Comparison of ENCODE assay signal across 10 cellular contexts in the genomic region with DNA sequence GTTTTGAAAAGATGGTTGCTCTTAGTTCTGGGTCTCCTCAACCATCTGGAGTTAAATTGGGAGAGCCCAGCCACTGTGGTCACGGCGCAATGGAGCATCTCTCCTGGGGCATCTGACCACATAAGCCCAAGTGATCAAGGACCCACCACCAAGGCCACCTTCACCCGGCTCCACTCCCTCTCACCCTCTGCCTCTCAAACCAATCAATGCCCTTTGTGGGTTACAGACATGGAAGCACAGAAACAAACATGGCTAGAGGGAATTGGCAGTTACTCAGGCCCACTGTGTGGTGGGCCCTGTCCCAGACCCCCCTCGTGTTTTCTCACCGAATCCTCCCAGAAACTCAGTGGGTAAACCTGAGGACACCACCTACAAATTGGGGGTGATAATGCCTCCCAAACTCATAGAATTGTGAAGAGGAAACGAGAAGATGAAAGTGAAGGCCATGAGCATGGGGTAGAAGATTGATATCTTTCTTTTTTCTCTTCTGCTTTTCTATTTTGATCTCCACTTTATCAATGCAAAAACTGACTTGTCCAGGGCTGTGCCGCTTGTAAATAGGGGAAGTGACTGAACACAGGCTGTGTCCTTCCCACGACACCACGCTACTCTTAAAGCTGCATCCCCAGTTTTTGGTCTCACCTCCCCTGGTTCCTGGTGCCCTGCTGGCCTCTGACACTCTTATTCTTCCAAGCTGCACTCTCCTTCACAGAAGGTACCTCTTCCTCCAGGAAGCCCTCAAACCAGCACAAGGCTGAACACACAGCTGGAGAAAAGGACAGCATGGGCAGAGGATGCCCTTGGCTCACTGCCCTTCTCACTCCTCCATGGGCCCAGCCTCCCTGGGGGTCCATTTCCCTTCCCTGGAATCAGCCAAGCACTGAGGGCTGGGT. TPM values are rescaled to one million over a fixed set of nuclear protein-coding genes. Genes with fewer than 3 reads are reported as not detected.
DNase-seq lines count a peak whose midpoint lies in the region; ATAC-seq and TF ChIP-seq lines count a peak whose summit lies in the region.
"Had no signal": no experiment of that assay in that cellular context is flagged by ENCODE, and none has a peak within 500 bp of the region (broad histone marks: within the 10 kb centered on the region; RNA-seq: fewer than 3 reads in every experiment).

No MANE protein-coding gene starts in this region.

- H3K4me1 ChIP-seq in OCI-LY3 (ENCODE audit: low read length), result peaks cover 35% of the 10 kb centered on the region

- no peak for DNase-seq in osteocyte (ENCODE audit: extremely low spot score, unreplicated experiment)
- DNase-seq in brain microvascular endothelial cell, result no peak
- no peak for DNase-seq in cerebellar nuclear complex (lab: John Stamatoyannopoulos, UW)
- no peak for DNase-seq in NCI-H2196 (lab: John Stamatoyannopoulos, UW; ENCODE audit: unreplicated experiment)
- DNase-seq in inferior parietal cortex (ENCODE audit: extremely low spot score), result no peak

- in situ Hi-C loops in brain microvascular endothelial cell (cut with HindIII; ENCODE audit: low pct_ligation_motif_present, low sequenced_read_pairs), result no loop called here

- H3K27ac Mint-ChIP-seq in osteocyte (ENCODE audit: unreplicated experiment), result peak overlapping the region; percentile 92
- H3K27ac Mint-ChIP-seq: T-helper 2 cell treated with Interferon-gamma antibody and Interleukin-4, amounts not matched to agents 5 μg/mL and 100 μg/mL, for 36 hours had no signal

- H3K36me3 Mint-ChIP-seq in osteocyte (ENCODE audit: unreplicated experiment), result no peaks in the 10 kb centered on the region

- H3K79me2 ChIP-seq in OCI-LY3 (ENCODE audit: low read length), result no peaks in the 10 kb centered on the region

- H3K36me3 ChIP-seq in OCI-LY3 (replicated peaks; ENCODE audit: low read depth, low read length), result no peaks in the 10 kb centered on the region
- H3K36me3 ChIP-seq in brain microvascular endothelial cell (replicated peaks), result no peaks in the 10 kb centered on the region

- peak overlapping the region; percentile 43; the same call in 1 of the 2 replicates for H3K9ac ChIP-seq in OCI-LY3 (ENCODE audit: low read length)

- no peaks in the 10 kb centered on the region for H3K9me3 Mint-ChIP-seq in osteocyte (ENCODE audit: unreplicated experiment)
- H3K9me3 Mint-ChIP-seq: nephron; T-helper 2 cell treated with Interferon-gamma antibody and Interleukin-4, amounts not matched to agents 5 μg/mL and 100 μg/mL, for 36 hours had no signal

- no peak for TF ChIP-seq CTCF in OCI-LY3 (IDR thresholded peaks at IDR 0.05; ENCODE audit: low read depth, low read length)
- TF ChIP-seq CTCF in osteocyte (IDR thresholded peaks at IDR 0.05), result no peak
- TF ChIP-seq CTCF in brain microvascular endothelial cell (IDR thresholded peaks at IDR 0.05; ENCODE audit: low read depth, low read length, missing control alignments), result no peak

- peak overlapping the region; percentile 72 for H3K4me2 ChIP-seq in OCI-LY3 (ENCODE audit: low read length)

- peak overlapping the region; percentile 34; the same call in 1 of the 2 replicates for H3K4me3 ChIP-seq in OCI-LY3 (ENCODE audit: low read length)
- no peak overlapping the region for H3K4me3 ChIP-seq in brain microvascular endothelial cell (ENCODE audit: low read depth, low read length)

- no peaks in the 10 kb centered on the region for H3K27me3 Mint-ChIP-seq in osteocyte (ENCODE audit: unreplicated experiment)

- H3K27me3 ChIP-seq in OCI-LY3 (ENCODE audit: low read depth, low read length) (no peaks in the 10 kb centered on the region), brain microvascular endothelial cell (replicated peaks) (no peaks in the 10 kb centered on the region)

- H3K27ac ChIP-seq in OCI-LY3 (ENCODE audit: low read length) (peak overlapping the region; percentile 54), brain microvascular endothelial cell (no peak overlapping the region)

- ATAC-seq in GM18868 (IDR thresholded peaks at IDR 0.05; ENCODE audit: unreplicated experiment), result peak; percentile 91
- peak; percentile 81 for ATAC-seq in HG02884 (IDR thresholded peaks at IDR 0.05; ENCODE audit: unreplicated experiment)

- peaks cover 42% of the 10 kb centered on the region for H3K4me1 Mint-ChIP-seq in osteocyte (ENCODE audit: unreplicated experiment)

- no peak overlapping the region for H3K4me3 Mint-ChIP-seq in osteocyte (ENCODE audit: unreplicated experiment)
- H3K4me3 Mint-ChIP-seq: nephron; T-helper 2 cell treated with Interferon-gamma antibody and Interleukin-4, amounts not matched to agents 5 μg/mL and 100 μg/mL, for 36 hours had no signal

- no peaks in the 10 kb centered on the region for H3K9me3 ChIP-seq in OCI-LY3 (ENCODE audit: insufficient read depth, low read length)

- H4K20me1 ChIP-seq in OCI-LY3 (ENCODE audit: insufficient read depth, low read length), result no peaks in the 10 kb centered on the region

- H2AFZ ChIP-seq in OCI-LY3 (ENCODE audit: low read depth, low read length), result peak overlapping the region; percentile 67

RNA-seq across cellular contexts. Expression of gene IRAG1, which starts 52.0 kb away (rescaled TPM):
- total RNA-seq in osteocyte, result 22.2 and 24.0 TPM in 2 replicates
